Comparison of ENCODE assay signal across 8 cellular contexts in genomic region chr19:860481-861098, GRCh38. TPM values are rescaled to one million over a fixed set of nuclear protein-coding genes. Genes with fewer than 3 reads are reported as not detected.
A peak's percentile ranks its signal among the peaks of the same experiment; 100 is the strongest.
DNase-seq lines count a peak whose midpoint lies in the region; ATAC-seq, FAIRE-seq and TF ChIP-seq lines count a peak whose summit lies in the region.

No MANE protein-coding gene starts in this region.

- H3K27ac ChIP-seq in endothelial cell of umbilical vein (ENCODE audit: insufficient read depth, low read depth, low read length), result no peak overlapping the region
- peak overlapping the region in 1 of 3 donors; percentile 53 for H3K27ac ChIP-seq in thyroid gland

- H3K4me3 Mint-ChIP-seq in naive B cell, result peak overlapping the region in 2 of 8 donors; percentile 53 to 66

- no peaks in the 10 kb centered on the region for H4K20me1 ChIP-seq in endothelial cell of umbilical vein (replicated peaks; ENCODE audit: control insufficient read depth, extremely low read depth, insufficient read depth, low read length)

- CTCF ChIA-PET in endothelial cell of umbilical vein (lab: Charles Lee), result no interaction called here

- H3K27ac Mint-ChIP-seq in naive B cell, result peak overlapping the region in 1 of 6 donors; percentile 36

- POLR2A ChIA-PET in endothelial cell of umbilical vein (lab: Charles Lee), result no interaction called here

- H3K9me1 ChIP-seq in endothelial cell of umbilical vein (replicated peaks; ENCODE audit: control insufficient read depth, extremely low read depth, insufficient read depth, low read length), result no peaks in the 10 kb centered on the region

- no peaks in the 10 kb centered on the region for H3K9me3 ChIP-seq in endothelial cell of umbilical vein (replicated peaks; ENCODE audit: control insufficient read depth, insufficient read depth, low read length)
- no peaks in the 10 kb centered on the region for H3K9me3 ChIP-seq in thyroid gland

- dilution Hi-C loops in endothelial cell of umbilical vein (cut with MboI; ENCODE audit: extremely low pct_ligation_motif_present, low sequenced_read_pairs), result no loop called here

- no TSS peak for BruUV-seq in endothelial cell of umbilical vein (replicated peaks; lab: Mats Ljungman, UMichigan)

- intact Hi-C loops in endothelial cell of umbilical vein (cut with micrococcal nuclease) (no loop called here), thyroid gland (cut with DNase I) (loop anchor here (5.0 kb wide), 2 partner anchors 57 to 122 kb away; partner anchors contain the start of genes KISS1R and WDR18)

- DNase-seq in NCI-H1092 (lab: John Stamatoyannopoulos, UW) (peak; percentile 39), NCI-H1092 treated with DMSO at 0.1 percent for 48 hours (lab: John Stamatoyannopoulos, UW) (no peak), NCI-H1105 treated with DMSO at 0.1 percent for 48 hours (lab: John Stamatoyannopoulos, UW) (peak; percentile 64), endothelial cell of umbilical vein (ENCODE audit: low read depth, low spot score) (no peak), naive B cell (peak; percentile 63), thyroid gland (peak; percentile 68 to 70), HPDE6-E6E7 (ENCODE audit: extremely low spot score) (no peak)
- DNase-seq in activated CD4-positive, alpha-beta T cell treated with anti-CD3 and anti-CD28 coated beads, Interleukin-2, amount 50 U/mL, for 4 hours, result peak; percentile 29 to 34

- no peaks in the 10 kb centered on the region for H3K4me1 ChIP-seq in endothelial cell of umbilical vein (ENCODE audit: control insufficient read depth, extremely low read depth, insufficient read depth, low read length)
- H3K4me1 ChIP-seq in thyroid gland, result peaks cover 4 to 6% of the 10 kb centered on the region in 2 donors

- H3K9me3 Mint-ChIP-seq in naive B cell, result peaks cover 0 to 4% (median 0%) of the 10 kb centered on the region in 7 donors

- H3K9ac ChIP-seq in endothelial cell of umbilical vein (replicated peaks; ENCODE audit: extremely low read depth, insufficient read depth, low read length), result no peak overlapping the region

- H3K27me3 ChIP-seq in endothelial cell of umbilical vein (ENCODE audit: control insufficient read depth in 2 of 2, insufficient read depth in 2 of 2, low read length in 2 of 2) (peaks cover 0 to 2% of the 10 kb centered on the region in 2 experiments), thyroid gland (no peaks in the 10 kb centered on the region)

- H3K79me2 ChIP-seq in endothelial cell of umbilical vein (ENCODE audit: control insufficient read depth, insufficient read depth, low read length), result no peaks in the 10 kb centered on the region

- H3K4me2 ChIP-seq in endothelial cell of umbilical vein (ENCODE audit: insufficient read depth, low read length), result peak overlapping the region; percentile 1

- TF ChIP-seq POLR2A in endothelial cell of umbilical vein (IDR thresholded peaks at IDR 0.05; ENCODE audit: low read depth, low read length) (no peak), thyroid gland (IDR thresholded peaks at IDR 0.05) (peak in 1 of 2 donors; percentile 40)

- H2AFZ ChIP-seq in endothelial cell of umbilical vein (ENCODE audit: low read depth, low read length), result peak overlapping the region; percentile 1

- H3K4me3 ChIP-seq in endothelial cell of umbilical vein (replicated peaks in 1 of 3; ENCODE audit: insufficient read depth in 1 of 3, low read depth in 1 of 3, low read length in 3 of 3), result no peak overlapping the region
- H3K4me3 ChIP-seq in thyroid gland (replicated peaks in 1 of 3), result peak overlapping the region in 1 of 3 donors; percentile 34

- WGBS in thyroid gland, 2 donors, result 18 to 100% methylated on average over 2 to 18 of the region's 76 CpGs

- H3K4me1 Mint-ChIP-seq in naive B cell, result peaks cover 11 to 29% (median 26%) of the 10 kb centered on the region in 3 donors

- peak; percentile 92 for FAIRE-seq in endothelial cell of umbilical vein (lab: Jason Lieb, UNC)

- H3K36me3 Mint-ChIP-seq in naive B cell, result no peaks in the 10 kb centered on the region

- H3K36me3 ChIP-seq in endothelial cell of umbilical vein (ENCODE audit: control insufficient read depth in 2 of 2, extremely low read depth in 1 of 2, insufficient read depth in 2 of 2, low read length in 2 of 2) (no peaks in the 10 kb centered on the region), thyroid gland (no peaks in the 10 kb centered on the region)

- peaks cover 0 to 22% (median 10%) of the 10 kb centered on the region in 3 donors for H3K27me3 Mint-ChIP-seq in naive B cell

- TF ChIP-seq CTCF in endothelial cell of umbilical vein (IDR thresholded peaks at IDR 0.05; ENCODE audit: extremely low read depth in 1 of 2, insufficient read depth in 1 of 2, low read depth in 1 of 2, low read length in 2 of 2) (no peak), thyroid gland (IDR thresholded peaks at IDR 0.05) (peak in 2 of 6 experiments; percentile 28 to 29)

- peak; percentile 52 to 61 for ATAC-seq in naive B cell (ENCODE audit: low read depth in 2 of 2)

TF ChIP-seq in endothelial cell of umbilical vein, 7 proteins besides CTCF, POLR2A, EP300 and RAD21:
- TF ChIP-seq MAX (IDR thresholded peaks at IDR 0.05; ENCODE audit: insufficient read depth, insufficient read length) (no peak), EZH2 (IDR thresholded peaks at IDR 0.05; ENCODE audit: borderline replicate concordance, low read depth, low read length, severe bottlenecking) (peak; percentile 52)

RNA-seq across cellular contexts. Expression of gene CFD, which starts 1.1 kb away (rescaled TPM):
- total RNA-seq in endothelial cell of umbilical vein (0.40 TPM in 1 of 2 replicates, not detected in the other), thyroid gland (1,000 to 10,000 TPM in 1 of 4 donors, 100 to 1,000 TPM in 3; 339 to 1,037 (median 506) TPM)
- polyA plus RNA-seq in endothelial cell of umbilical vein (0.25 and 0.53 TPM in 2 replicates), naive B cell (ENCODE audit: low read depth in 6 of 6) (1 to 10 TPM in 5 of 6 donors, not detected in 1; 1.2 to 3.2 (median 1.8) TPM)
- polyA plus RNA-seq in endothelial cell of umbilical vein (2011; cell fraction: cytosol; rRNA removed), result 0.11 and 0.43 TPM in 2 replicates
- not detected in 2 replicates for polyA plus RNA-seq in endothelial cell of umbilical vein (2011; cell fraction: nucleus; rRNA removed)
- polyA plus RNA-seq in endothelial cell of umbilical vein (2012), result 0.52 and 0.64 TPM in 2 replicates
- 0.32 TPM in 1 of 2 replicates, not detected in the other for polyA minus RNA-seq in endothelial cell of umbilical vein
- 26.2 TPM for polyA minus RNA-seq in endothelial cell of umbilical vein (2011; cell fraction: cytosol; rRNA and poly(A)+ RNA removed)
- polyA minus RNA-seq in endothelial cell of umbilical vein (2011; cell fraction: nucleus; rRNA and poly(A)+ RNA removed), result 0.63 TPM in 1 of 2 replicates, not detected in the other

RNA-seq across cellular contexts. Expression of gene ELANE, which starts 8.5 kb away (rescaled TPM):
- total RNA-seq in endothelial cell of umbilical vein (not detected in 2 replicates), thyroid gland (1 to 10 TPM in 3 of 4 donors, not detected in 1; 1.9 to 2.1 (median 2.1) TPM)
- polyA plus RNA-seq in endothelial cell of umbilical vein (not detected in 2 replicates), naive B cell (ENCODE audit: low read depth in 6 of 6) (not detected)
- polyA plus RNA-seq in endothelial cell of umbilical vein (2011; cell fraction: cytosol; rRNA removed), result not detected in 2 replicates
- polyA plus RNA-seq in endothelial cell of umbilical vein (2011; cell fraction: nucleus; rRNA removed), result not detected in 2 replicates
- not detected in 2 replicates for polyA plus RNA-seq in endothelial cell of umbilical vein (2012)
- polyA minus RNA-seq in endothelial cell of umbilical vein, result not detected in 2 replicates
- polyA minus RNA-seq in endothelial cell of umbilical vein (2011; cell fraction: cytosol; rRNA and poly(A)+ RNA removed), result not detected
- polyA minus RNA-seq in endothelial cell of umbilical vein (2011; cell fraction: nucleus; rRNA and poly(A)+ RNA removed), result not detected in 2 replicates

RNA-seq across cellular contexts. Expression of gene PRTN3, which starts 19.8 kb away (rescaled TPM):
- total RNA-seq in endothelial cell of umbilical vein, result not detected in 2 replicates
- polyA plus RNA-seq in endothelial cell of umbilical vein, result not detected in 2 replicates
- not detected in 2 replicates for polyA plus RNA-seq in endothelial cell of umbilical vein (2011; cell fraction: cytosol; rRNA removed)
- polyA plus RNA-seq in endothelial cell of umbilical vein (2011; cell fraction: nucleus; rRNA removed), result not detected in 2 replicates
- polyA plus RNA-seq in endothelial cell of umbilical vein (2012), result not detected in 2 replicates
- not detected in 2 replicates for polyA minus RNA-seq in endothelial cell of umbilical vein
- polyA minus RNA-seq in endothelial cell of umbilical vein (2011; cell fraction: cytosol; rRNA and poly(A)+ RNA removed), result not detected
- polyA minus RNA-seq in endothelial cell of umbilical vein (2011; cell fraction: nucleus; rRNA and poly(A)+ RNA removed), result not detected in 2 replicates
- polyA plus RNA-seq in naive B cell (ENCODE audit: low read depth in 6 of 6), result not detected
- total RNA-seq in thyroid gland, result not detected

RNA-seq across cellular contexts. Expression of gene MED16, which starts 32.4 kb away (rescaled TPM):
- total RNA-seq in endothelial cell of umbilical vein (54.7 and 63.1 TPM in 2 replicates), thyroid gland (10 to 100 TPM; 33.2 to 66.5 (median 54.3) TPM)
- polyA plus RNA-seq in endothelial cell of umbilical vein (66.5 and 96.6 TPM in 2 replicates), naive B cell (ENCODE audit: low read depth in 6 of 6) (10 to 100 TPM; 34.0 to 89.4 (median 51.1) TPM)
- 33.5 and 44.8 TPM in 2 replicates for polyA plus RNA-seq in endothelial cell of umbilical vein (2011; cell fraction: cytosol; rRNA removed)
- 39.3 and 41.1 TPM in 2 replicates for polyA plus RNA-seq in endothelial cell of umbilical vein (2011; cell fraction: nucleus; rRNA removed)
- 34.9 and 47.5 TPM in 2 replicates for polyA plus RNA-seq in endothelial cell of umbilical vein (2012)
- polyA minus RNA-seq in endothelial cell of umbilical vein, result 32.5 and 45.6 TPM in 2 replicates
- polyA minus RNA-seq in endothelial cell of umbilical vein (2011; cell fraction: cytosol; rRNA and poly(A)+ RNA removed), result 31.4 TPM
- polyA minus RNA-seq in endothelial cell of umbilical vein (2011; cell fraction: nucleus; rRNA and poly(A)+ RNA removed), result 22.8 and 36.9 TPM in 2 replicates

RNA-seq across cellular contexts. Expression of gene RNU6-9, which starts 32.7 kb away (rescaled TPM):
- total RNA-seq in endothelial cell of umbilical vein, result not detected in 2 replicates
- not detected in 2 replicates for polyA plus RNA-seq in endothelial cell of umbilical vein
- not detected in 2 replicates for polyA plus RNA-seq in endothelial cell of umbilical vein (2011; cell fraction: cytosol; rRNA removed)
- polyA plus RNA-seq in endothelial cell of umbilical vein (2011; cell fraction: nucleus; rRNA removed), result not detected in 2 replicates
- polyA plus RNA-seq in endothelial cell of umbilical vein (2012), result not detected in 2 replicates
- not detected in 2 replicates for polyA minus RNA-seq in endothelial cell of umbilical vein
- polyA minus RNA-seq in endothelial cell of umbilical vein (2011; cell fraction: cytosol; rRNA and poly(A)+ RNA removed), result 1,914 TPM
- polyA minus RNA-seq in endothelial cell of umbilical vein (2011; cell fraction: nucleus; rRNA and poly(A)+ RNA removed), result not detected in 2 replicates
- not detected for polyA plus RNA-seq in naive B cell (ENCODE audit: low read depth in 6 of 6)
- not detected for total RNA-seq in thyroid gland

Comparison
In these comparisons a context has a peak if more than half of its experiments do, and no peak if none do; other contexts are left out.
1. DNase-seq: peak in NCI-H1092 (single experiment), NCI-H1105 treated with DMSO at 0.1 percent for 48 hours (single experiment), activated CD4-positive, alpha-beta T cell treated with anti-CD3 and anti-CD28 coated beads, Interleukin-2, amount 50 U/mL, for 4 hours (2 of 2), naive B cell (single experiment) and thyroid gland (2 of 2); none in NCI-H1092 treated with DMSO at 0.1 percent for 48 hours (single experiment), endothelial cell of umbilical vein (single experiment) and HPDE6-E6E7 (single experiment).
2. RNA of gene CFD, which starts 1.1 kb away (total RNA-seq): 339 to 1,037 TPM in thyroid gland; 0.40 TPM in endothelial cell of umbilical vein; every median in the first group is over 100 times any median in the second.